19 cellular contexts compared by ENCODE assay signal in the genomic region with DNA sequence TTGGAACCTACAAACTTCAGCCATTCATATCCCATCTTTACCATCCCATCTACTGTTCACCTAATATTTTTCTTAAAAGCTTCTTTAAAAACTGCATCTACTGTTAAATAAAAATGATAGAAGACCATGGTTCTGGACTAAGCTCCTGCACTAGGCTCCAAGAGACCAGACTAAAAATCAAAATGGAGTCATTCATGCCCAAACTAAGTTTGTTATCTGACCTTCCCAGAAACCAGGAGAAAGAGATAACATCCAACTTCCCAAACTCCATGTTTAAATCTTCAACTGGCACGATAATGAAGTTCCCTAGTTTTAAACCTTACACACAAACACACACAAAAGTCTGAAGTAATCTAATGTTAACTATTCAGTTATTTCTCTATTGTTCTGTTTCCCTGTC. TPM values are rescaled to one million over a fixed set of nuclear protein-coding genes. Genes with fewer than 3 reads are reported as not detected.
DNase-seq lines count a peak whose midpoint lies in the region; ATAC-seq and TF ChIP-seq lines count a peak whose summit lies in the region.
"Had no signal": no experiment of that assay in that cellular context is flagged by ENCODE, and none has a peak within 500 bp of the region (broad histone marks: within the 10 kb centered on the region; RNA-seq: fewer than 3 reads in every experiment).

No MANE protein-coding gene starts in this region.

- H2AFZ ChIP-seq in GM23338: no peak overlapping the region
- no peak overlapping the region for H2AFZ ChIP-seq in hepatocyte

- H3K36me3 ChIP-seq in GM23338 (ENCODE audit: insufficient read depth): no peaks in the 10 kb centered on the region
- no peaks in the 10 kb centered on the region; the same call in 1 of the 2 replicates for H3K36me3 ChIP-seq in Panc1 (ENCODE audit: control insufficient read depth, insufficient read depth, low read length)
- H3K36me3 ChIP-seq in hepatocyte (replicated peaks; ENCODE audit: insufficient read depth, low read depth): no peaks in the 10 kb centered on the region
- H3K36me3 ChIP-seq: BE2C had no signal

- no peak for ATAC-seq in GM23338
- ATAC-seq in Panc1: no peak
- no peak for ATAC-seq in GM18511 (IDR thresholded peaks at IDR 0.05; ENCODE audit: unreplicated experiment)
- no peak for ATAC-seq in HG03097 (IDR thresholded peaks at IDR 0.05; ENCODE audit: low FRiP score, unreplicated experiment)

- WGBS in hepatocyte (ENCODE audit: low lambda C conversion rate, missing lambda C conversion rate): 47% methylated on average over 1 of the region's 1 CpG

- H3K4me1 Mint-ChIP-seq in GM23338: peaks cover 17% of the 10 kb centered on the region
- H3K4me1 Mint-ChIP-seq in progenitor cell of endocrine pancreas (ENCODE audit: low read depth): peaks cover 28% of the 10 kb centered on the region

- TF ChIP-seq CTCF in GM23338 (conservative IDR thresholded peaks at IDR 0.05; ENCODE audit: low read depth in 2 of 2): no peak
- no peak for TF ChIP-seq CTCF in Panc1 (IDR thresholded peaks at IDR 0.05)
- no peak for TF ChIP-seq CTCF in hepatocyte (IDR thresholded peaks at IDR 0.05; ENCODE audit: poor library complexity)
- TF ChIP-seq CTCF in progenitor cell of endocrine pancreas (IDR thresholded peaks at IDR 0.05; ENCODE audit: unreplicated experiment): no peak

- H4K20me1 ChIP-seq in GM23338 (replicated peaks; ENCODE audit: insufficient read depth) (no peaks in the 10 kb centered on the region), hepatocyte (ENCODE audit: insufficient read depth, poor library complexity, severe bottlenecking) (peaks cover 17% of the 10 kb centered on the region)

- POLR2A ChIA-PET in Panc1 (lab: Charles Lee): no interaction called here

- H3K4me3 ChIP-seq in GM23338 (no peak overlapping the region), Panc1 (ENCODE audit: low read depth in 2 of 2, low read length in 2 of 2) (no peak overlapping the region), hepatocyte (no peak overlapping the region)

- CTCF ChIA-PET in Panc1 (lab: Charles Lee): no interaction called here

- in situ Hi-C loops in Panc1 (cut with HindIII; ENCODE audit: low pct_unique_long_range_greater_than_20kb, low sequenced_read_pairs): no loop called here

- H3K4me3 Mint-ChIP-seq in GM23338: no peak overlapping the region
- H3K4me3 Mint-ChIP-seq in progenitor cell of endocrine pancreas (ENCODE audit: low read depth): no peak overlapping the region
- H3K4me3 Mint-ChIP-seq: CD8-positive, alpha-beta memory T cell; H9 had no signal

- H3K9me3 Mint-ChIP-seq in GM23338 (no peaks in the 10 kb centered on the region), progenitor cell of endocrine pancreas (ENCODE audit: low read depth) (no peaks in the 10 kb centered on the region)
- H3K9me3 Mint-ChIP-seq: CD4-positive, CD25-positive, alpha-beta regulatory T cell; CD8-positive, alpha-beta memory T cell; H9 had no signal

- H3K9me2 ChIP-seq in GM23338 (ENCODE audit: insufficient read depth): no peaks in the 10 kb centered on the region
- no peaks in the 10 kb centered on the region for H3K9me2 ChIP-seq in hepatocyte (replicated peaks; ENCODE audit: insufficient read depth)

- peaks cover 4% of the 10 kb centered on the region; the same call in 1 of the 3 replicates for H3K36me3 Mint-ChIP-seq in GM23338 (ENCODE audit: low read depth)
- peaks cover 5% of the 10 kb centered on the region for H3K36me3 Mint-ChIP-seq in progenitor cell of endocrine pancreas (ENCODE audit: insufficient read depth)

- TSS peak; percentile 4 for BruUV-seq in Panc1 (replicated peaks; lab: Mats Ljungman, UMichigan)

- peaks cover 3% of the 10 kb centered on the region for H3K27me3 Mint-ChIP-seq in GM23338 (ENCODE audit: insufficient read depth, low read depth, poor library complexity)
- H3K27me3 Mint-ChIP-seq in progenitor cell of endocrine pancreas: no peaks in the 10 kb centered on the region
- H3K27me3 Mint-ChIP-seq: CD4-positive, CD25-positive, alpha-beta regulatory T cell; CD8-positive, alpha-beta memory T cell had no signal

- no peaks in the 10 kb centered on the region for H3K27me3 ChIP-seq in GM23338 (ENCODE audit: insufficient read depth)
- H3K27me3 ChIP-seq in Panc1 (ENCODE audit: control insufficient read depth, insufficient read depth, low read length): no peaks in the 10 kb centered on the region
- H3K27me3 ChIP-seq in hepatocyte: no peaks in the 10 kb centered on the region
- H3K27me3 ChIP-seq: BE2C had no signal

- H3K4me2 ChIP-seq in GM23338: no peak overlapping the region
- no peak overlapping the region for H3K4me2 ChIP-seq in hepatocyte

- no peaks in the 10 kb centered on the region for H3F3A ChIP-seq in GM23338 (replicated peaks; ENCODE audit: low read depth)

- no peaks in the 10 kb centered on the region for H3K9me3 ChIP-seq in Panc1 (ENCODE audit: control insufficient read depth, insufficient read depth, low read depth, low read length)
- no peaks in the 10 kb centered on the region for H3K9me3 ChIP-seq in hepatocyte (ENCODE audit: low read depth)
- H3K9me3 ChIP-seq: BE2C had no signal

- intact Hi-C loops in Panc1 (cut with micrococcal nuclease; ENCODE audit: unreplicated experiment): no loop called here

- H3K4me1 ChIP-seq in GM23338 (ENCODE audit: insufficient read depth): peaks cover 14% of the 10 kb centered on the region
- H3K4me1 ChIP-seq in Panc1 (ENCODE audit: control insufficient read depth, insufficient read depth, low read length): peaks cover 5% of the 10 kb centered on the region; the same call in 1 of the 2 replicates
- H3K4me1 ChIP-seq in hepatocyte (ENCODE audit: insufficient read depth): peaks cover 52% of the 10 kb centered on the region
- H3K4me1 ChIP-seq: BE2C had no signal

- H3K27ac Mint-ChIP-seq in GM23338 (peak overlapping the region; percentile 35; the same call in 1 of the 2 replicates), progenitor cell of endocrine pancreas (peak overlapping the region; percentile 25)

- H3K27ac ChIP-seq in GM23338 (ENCODE audit: low read depth) (no peak overlapping the region), Panc1 (ENCODE audit: low read length) (no peak overlapping the region), hepatocyte (peak overlapping the region; percentile 61)

- DNase-seq in GM23338 (ENCODE audit: low spot score) (no peak), Panc1 (ENCODE audit: low read depth, low spot score) (no peak), hepatocyte (ENCODE audit: low spot score) (no peak), progenitor cell of endocrine pancreas (ENCODE audit: low spot score, unreplicated experiment) (no peak)
- DNase-seq in activated CD4-positive, alpha-beta T cell treated with anti-CD3 and anti-CD28 coated beads, Interleukin-2, amount 50 U/mL, for 4 hours: no peak
- DNase-seq in activated effector memory CD4-positive, alpha-beta T cell treated with Interleukin-2 at 50 U/mL for 16 hours: no peak
- DNase-seq: ACHN; BE2C; C1 segment of cervical spinal cord; CD4-positive, CD25-positive, alpha-beta regulatory T cell; CD8-positive, alpha-beta memory T cell; COR-L47; DMS153; DMS79; GDM1; H9; KBM-7 had no signal

- H3K79me2 ChIP-seq in GM23338 (replicated peaks; ENCODE audit: insufficient read depth) (peaks cover 91% of the 10 kb centered on the region), hepatocyte (peaks cover 93% of the 10 kb centered on the region)

TF ChIP-seq in GM23338, 12 proteins besides CTCF, POLR2A, EP300 and RAD21 (continues in another document):
- TF ChIP-seq ZNF331 (CRISPR knock-in tag; IDR thresholded peaks at IDR 0.05; ENCODE audit: low read depth) (no peak), NANOG (IDR thresholded peaks at IDR 0.05; ENCODE audit: borderline replicate concordance) (no peak), STAT1 (IDR thresholded peaks at IDR 0.05; ENCODE audit: unreplicated experiment) (no peak), POLR2AphosphoS5 (IDR thresholded peaks at IDR 0.05; ENCODE audit: low read depth) (no peak), ZNF114 (CRISPR knock-in tag; IDR thresholded peaks at IDR 0.05) (no peak), EZH2phosphoT487 (IDR thresholded peaks at IDR 0.05; ENCODE audit: unreplicated experiment) (no peak), EZH2 (IDR thresholded peaks at IDR 0.05; ENCODE audit: low read depth, unreplicated experiment) (no peak)
- TF ChIP-seq, protein P1, sequence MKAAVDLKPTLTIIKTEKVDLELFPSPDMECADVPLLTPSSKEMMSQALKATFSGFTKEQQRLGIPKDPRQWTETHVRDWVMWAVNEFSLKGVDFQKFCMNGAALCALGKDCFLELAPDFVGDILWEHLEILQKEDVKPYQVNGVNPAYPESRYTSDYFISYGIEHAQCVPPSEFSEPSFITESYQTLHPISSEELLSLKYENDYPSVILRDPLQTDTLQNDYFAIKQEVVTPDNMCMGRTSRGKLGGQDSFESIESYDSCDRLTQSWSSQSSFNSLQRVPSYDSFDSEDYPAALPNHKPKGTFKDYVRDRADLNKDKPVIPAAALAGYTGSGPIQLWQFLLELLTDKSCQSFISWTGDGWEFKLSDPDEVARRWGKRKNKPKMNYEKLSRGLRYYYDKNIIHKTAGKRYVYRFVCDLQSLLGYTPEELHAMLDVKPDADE (IDR thresholded peaks at IDR 0.05): no peak

RNA-seq across cellular contexts. Expression of a gene that starts 13.8 kb away (rescaled TPM):
- 13.7 and 16.0 TPM in 2 replicates for total RNA-seq in GM23338 (2014; rRNA removed; shearing (Covaris generic))
- polyA plus RNA-seq in GM23338 (2016; fragmentation: Nextera tagmentation; extraction: Ambion mirVana) (8.0 and 8.5 TPM in 2 replicates), hepatocyte (10.3 and 15.0 TPM in 2 replicates)
- total RNA-seq in Panc1 (2021; ENCODE audit: unreplicated experiment) (23.5 TPM), hepatocyte (38.1 and 40.3 TPM in 2 replicates), progenitor cell of endocrine pancreas (23.2 and 24.2 TPM in 2 replicates)
- 7.7 TPM for polyA plus RNA-seq in Panc1 (2012; ENCODE audit: insufficient read length)

RNA-seq across cellular contexts. Expression of a gene that starts 14.3 kb away (rescaled TPM):
- 18.7 and 19.4 TPM in 2 replicates for total RNA-seq in GM23338 (2014; rRNA removed; shearing (Covaris generic))
- polyA plus RNA-seq in GM23338 (2016; fragmentation: Nextera tagmentation; extraction: Ambion mirVana): 24.8 and 24.9 TPM in 2 replicates
- total RNA-seq in Panc1 (2021; ENCODE audit: unreplicated experiment): 30.7 TPM
- polyA plus RNA-seq in Panc1 (2012; ENCODE audit: insufficient read length): 26.4 TPM
- 60.0 and 61.5 TPM in 2 replicates for total RNA-seq in hepatocyte
- polyA plus RNA-seq in hepatocyte: 48.9 and 57.3 TPM in 2 replicates
- 32.5 and 34.2 TPM in 2 replicates for total RNA-seq in progenitor cell of endocrine pancreas
